In the genomic region with DNA sequence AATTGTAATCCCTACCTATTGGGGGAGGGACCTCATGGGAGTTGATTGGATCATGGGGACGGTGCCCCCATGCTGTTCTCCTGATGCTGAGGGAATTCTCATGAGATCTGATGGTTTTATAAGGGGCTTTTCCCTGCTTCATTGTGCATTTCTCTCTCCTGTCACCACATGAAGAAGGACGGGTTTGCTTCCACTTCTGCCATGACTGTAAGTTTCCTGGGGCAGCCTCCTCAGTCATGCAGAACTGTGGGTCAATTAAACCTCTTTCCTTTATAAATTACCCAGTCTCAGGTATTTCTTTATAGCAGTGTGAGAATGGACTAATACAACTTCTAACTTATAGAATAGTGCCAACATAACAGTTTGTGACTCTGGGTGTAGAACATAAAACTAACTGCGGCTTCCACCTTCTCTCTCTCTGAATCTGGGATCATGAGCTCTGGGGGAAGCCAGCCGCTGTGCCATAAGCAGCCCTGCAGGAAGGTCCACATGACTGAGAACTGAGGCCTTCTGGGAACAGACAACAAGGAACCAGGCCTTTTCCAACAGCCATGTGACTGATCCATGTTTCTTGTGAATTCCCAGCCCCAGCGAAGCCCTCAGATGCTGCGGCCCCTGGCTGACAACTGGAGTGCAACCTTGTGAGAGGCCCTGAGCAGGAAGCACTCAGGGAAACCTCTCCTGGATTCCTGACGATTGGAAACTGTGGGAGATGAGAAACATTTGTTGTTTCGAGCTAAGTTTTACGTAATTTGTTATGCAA, we compare ENCODE assay signal across 19 cellular contexts.
"Had no signal": no experiment of that assay in that cellular context is flagged by ENCODE, and none has a peak within 500 bp of the region (broad histone marks: within the 10 kb centered on the region; RNA-seq: fewer than 3 reads in every experiment).

No MANE protein-coding gene starts in this region.

- H3K4me3 Mint-ChIP-seq: activated T-cell treated with anti-CD3 and anti-CD28 coated beads, Interleukin-2, amount 50 U/mL, for 24 hours; stimulated activated naive CD8-positive, alpha-beta T cell treated with anti-CD3 and anti-CD28 coated beads, Interleukin-15, Interleukin-2, amounts not matched to agents 100 ng/mL and 50 ng/mL, for 24 hours; T-helper 2 cell treated with Interferon-gamma antibody and Interleukin-4, amounts not matched to agents 5 μg/mL and 100 μg/mL, for 36 hours had no signal

- FAIRE-seq: keratinocyte had no signal

- H3K36me3 ChIP-seq: gastroesophageal sphincter, right atrium auricular region, suprapubic skin had no signal

- H3K27ac ChIP-seq: coronary artery, gastroesophageal sphincter, left lung, right atrium auricular region, skin epidermis, suprapubic skin had no signal

- H3K9me3 ChIP-seq: gastroesophageal sphincter, left lung, right atrium auricular region, suprapubic skin had no signal

- H3K9me3 Mint-ChIP-seq: activated naive CD4-positive, alpha-beta T cell treated with anti-CD3 and anti-CD28 coated beads, Interleukin-2, amount 50 U/mL, for 72 hours; stimulated activated naive CD8-positive, alpha-beta T cell treated with anti-CD3 and anti-CD28 coated beads, Interleukin-15, Interleukin-2, amounts not matched to agents 100 ng/mL and 50 ng/mL, for 24 hours had no signal

- H3K4me1 ChIP-seq: right atrium auricular region had no signal

- H3K27me3 ChIP-seq: gastroesophageal sphincter, left lung, right atrium auricular region, suprapubic skin had no signal

- DNase-seq: activated effector memory CD4-positive, alpha-beta T cell treated with Interleukin-2 at 50 U/mL for 16 hours; activated T-cell treated with anti-CD3 and anti-CD28 coated beads, Interleukin-2, amount 50 U/mL, for 24 hours; central memory CD4-positive, alpha-beta T cell; effector CD8-positive, alpha-beta T cell; left lung; mammary epithelial cell; naive thymus-derived CD4-positive, alpha-beta T cell; nucleus accumbens; posterior cingulate gyrus; trophoblast cell had no signal

- H3K27ac Mint-ChIP-seq: activated naive CD4-positive, alpha-beta T cell treated with anti-CD3 and anti-CD28 coated beads, Interleukin-2, amount 50 U/mL, for 72 hours; activated T-cell treated with anti-CD3 and anti-CD28 coated beads, Interleukin-2, amount 50 U/mL, for 24 hours; stimulated activated naive CD8-positive, alpha-beta T cell treated with anti-CD3 and anti-CD28 coated beads, Interleukin-15, Interleukin-2, amounts not matched to agents 100 ng/mL and 50 ng/mL, for 24 hours; T-helper 2 cell treated with Interferon-gamma antibody and Interleukin-4, amounts not matched to agents 5 μg/mL and 100 μg/mL, for 36 hours had no signal

- H3K27me3 Mint-ChIP-seq: activated T-cell treated with anti-CD3 and anti-CD28 coated beads, Interleukin-2, amount 50 U/mL, for 24 hours; stimulated activated naive CD8-positive, alpha-beta T cell treated with anti-CD3 and anti-CD28 coated beads, Interleukin-15, Interleukin-2, amounts not matched to agents 100 ng/mL and 50 ng/mL, for 24 hours had no signal

- H3K4me3 ChIP-seq: coronary artery, gastroesophageal sphincter, left lung, right atrium auricular region, skin epidermis, suprapubic skin had no signal

- ATAC-seq: activated naive CD4-positive, alpha-beta T cell treated with anti-CD3 and anti-CD28 coated beads, Interleukin-2, amount 50 U/mL, for 72 hours; gastroesophageal sphincter; left lung; naive thymus-derived CD4-positive, alpha-beta T cell had no signal
